In genomic region chr17:14582996-14583395, GRCh38 we compare ENCODE assay signal across 22 cellular contexts.
DNase-seq lines count a peak whose midpoint lies in the region; ATAC-seq and TF ChIP-seq lines count a peak whose summit lies in the region.
"Had no signal": no experiment of that assay in that cellular context is flagged by ENCODE, and none has a peak within 500 bp of the region (broad histone marks: within the 10 kb centered on the region; RNA-seq: fewer than 3 reads in every experiment).

No MANE protein-coding gene starts in this region.

- no peaks in the 10 kb centered on the region for H3K27me3 ChIP-seq in adipocyte (replicated peaks; ENCODE audit: control insufficient read depth, insufficient read depth, low read length)
- H3K27me3 ChIP-seq in parathyroid adenoma (ENCODE audit: control insufficient read depth, insufficient read depth, low read length): no peaks in the 10 kb centered on the region
- H3K27me3 ChIP-seq in foreskin keratinocyte: no peaks in the 10 kb centered on the region
- H3K27me3 ChIP-seq: BLaER1 treated with 17β-estradiol and CSF1 and Interleukin-3, amounts not matched to agents 10 nM and 100 nM had no signal

- no peak overlapping the region for H3K9ac ChIP-seq in adipocyte (ENCODE audit: low read length)
- no peak overlapping the region for H3K9ac ChIP-seq in parathyroid adenoma
- H3K9ac ChIP-seq: BLaER1 treated with 17β-estradiol and CSF1 and Interleukin-3, amounts not matched to agents 10 nM and 100 nM had no signal

- no peak overlapping the region for H3K27ac ChIP-seq in parathyroid adenoma
- no peak overlapping the region for H3K27ac ChIP-seq in foreskin keratinocyte
- H3K27ac ChIP-seq: 22Rv1; A549; BLaER1 treated with 17β-estradiol and CSF1 and Interleukin-3, amounts not matched to agents 10 nM and 100 nM; C4-2B had no signal

- H3K9me3 ChIP-seq in adipocyte (ENCODE audit: control insufficient read depth, low read length) (no peaks in the 10 kb centered on the region), parathyroid adenoma (ENCODE audit: control insufficient read depth, low read length) (no peaks in the 10 kb centered on the region)
- H3K9me3 ChIP-seq: A549 had no signal

- H3K4me1 ChIP-seq in adipocyte (ENCODE audit: control insufficient read depth, insufficient read depth, low read length) (no peaks in the 10 kb centered on the region), parathyroid adenoma (no peaks in the 10 kb centered on the region), foreskin keratinocyte (no peaks in the 10 kb centered on the region)
- H3K4me1 ChIP-seq: A549; BLaER1 treated with 17β-estradiol and CSF1 and Interleukin-3, amounts not matched to agents 10 nM and 100 nM had no signal

- H2AFZ ChIP-seq in parathyroid adenoma: peak overlapping the region; percentile 36

- H3K36me3 ChIP-seq in adipocyte (ENCODE audit: control insufficient read depth, insufficient read depth, low read length, severe bottlenecking) (no peaks in the 10 kb centered on the region), parathyroid adenoma (ENCODE audit: control insufficient read depth, insufficient read depth, low read length) (no peaks in the 10 kb centered on the region)
- H3K36me3 ChIP-seq: BLaER1 treated with 17β-estradiol and CSF1 and Interleukin-3, amounts not matched to agents 10 nM and 100 nM had no signal

- TF ChIP-seq CTCF in parathyroid adenoma (IDR thresholded peaks at IDR 0.05): no peak
- no peak for TF ChIP-seq CTCF in retinal pigment epithelial cell (conservative IDR thresholded peaks at IDR 0.05; ENCODE audit: low read depth, low read length)
- no peak for TF ChIP-seq CTCF in foreskin keratinocyte (conservative IDR thresholded peaks at IDR 0.05)

- ATAC-seq in foreskin keratinocyte: no peak
- ATAC-seq: A549; CD8-positive, alpha-beta T cell had no signal

- H3K79me2 ChIP-seq in parathyroid adenoma: no peaks in the 10 kb centered on the region

- H3K4me3 ChIP-seq in adipocyte (ENCODE audit: low read length) (no peak overlapping the region), parathyroid adenoma (ENCODE audit: low read depth, low read length) (no peak overlapping the region), retinal pigment epithelial cell (ENCODE audit: low read length) (no peak overlapping the region)
- H3K4me3 ChIP-seq: A549; BLaER1 treated with 17β-estradiol and CSF1 and Interleukin-3, amounts not matched to agents 10 nM and 100 nM had no signal

- no peak overlapping the region for H3K4me2 ChIP-seq in parathyroid adenoma (ENCODE audit: low read length)
- H3K4me2 ChIP-seq: A549; BLaER1 treated with 17β-estradiol and CSF1 and Interleukin-3, amounts not matched to agents 10 nM and 100 nM had no signal

- DNase-seq in adipocyte (ENCODE audit: low read depth) (peak; percentile 5), kidney glomerular epithelial cell (lab: John Stamatoyannopoulos, UW) (peak; percentile 5), retinal pigment epithelial cell (ENCODE audit: low read depth) (peak; percentile 10), COLO829 (ENCODE audit: low spot score) (no peak), GDM1 (lab: John Stamatoyannopoulos, UW) (no peak), foreskin keratinocyte (no peak)
- DNase-seq: AML-193; CD4-positive, alpha-beta T cell; CD8-positive, alpha-beta T cell; COR-L47; DMS 273 treated with DMSO at 0.1 percent for 48 hours; DMS153; DMS53; DMS79; DND-41; EL; GF-D8 had no signal

Comparison
In these comparisons a context has a peak if more than half of its experiments do, and no peak if none do; other contexts are left out.
1. DNase-seq: peak in adipocyte (single experiment), kidney glomerular epithelial cell (single experiment) and retinal pigment epithelial cell (single experiment); none in COLO829 (single experiment), GDM1 (single experiment) and foreskin keratinocyte (0 of 2).